Comparison of ENCODE assay signal across 5 cellular contexts in genomic region chr5:152297866-152298265, GRCh38.
"Had no signal": no experiment of that assay in that cellular context is flagged by ENCODE, and none has a peak within 500 bp of the region (broad histone marks: within the 10 kb centered on the region; RNA-seq: fewer than 3 reads in every experiment).

No MANE protein-coding gene starts in this region.

- H3K27ac Mint-ChIP-seq: GM23338, H9 had no signal

- H2AFZ ChIP-seq: GM23338 had no signal

- DNase-seq: H9, HCEC 1CT, IMR-90 had no signal

- ATAC-seq: GM23338, K562 had no signal

- H3K9me3 Mint-ChIP-seq: GM23338, H9 had no signal

- H3K4me3 Mint-ChIP-seq: GM23338, H9 had no signal

- H3K4me2 ChIP-seq: GM23338 had no signal

- H3K4me1 Mint-ChIP-seq: GM23338, H9 had no signal

- H3K4me3 ChIP-seq: GM23338, K562 had no signal
